8 cellular contexts compared by ENCODE assay signal in the genomic region with DNA sequence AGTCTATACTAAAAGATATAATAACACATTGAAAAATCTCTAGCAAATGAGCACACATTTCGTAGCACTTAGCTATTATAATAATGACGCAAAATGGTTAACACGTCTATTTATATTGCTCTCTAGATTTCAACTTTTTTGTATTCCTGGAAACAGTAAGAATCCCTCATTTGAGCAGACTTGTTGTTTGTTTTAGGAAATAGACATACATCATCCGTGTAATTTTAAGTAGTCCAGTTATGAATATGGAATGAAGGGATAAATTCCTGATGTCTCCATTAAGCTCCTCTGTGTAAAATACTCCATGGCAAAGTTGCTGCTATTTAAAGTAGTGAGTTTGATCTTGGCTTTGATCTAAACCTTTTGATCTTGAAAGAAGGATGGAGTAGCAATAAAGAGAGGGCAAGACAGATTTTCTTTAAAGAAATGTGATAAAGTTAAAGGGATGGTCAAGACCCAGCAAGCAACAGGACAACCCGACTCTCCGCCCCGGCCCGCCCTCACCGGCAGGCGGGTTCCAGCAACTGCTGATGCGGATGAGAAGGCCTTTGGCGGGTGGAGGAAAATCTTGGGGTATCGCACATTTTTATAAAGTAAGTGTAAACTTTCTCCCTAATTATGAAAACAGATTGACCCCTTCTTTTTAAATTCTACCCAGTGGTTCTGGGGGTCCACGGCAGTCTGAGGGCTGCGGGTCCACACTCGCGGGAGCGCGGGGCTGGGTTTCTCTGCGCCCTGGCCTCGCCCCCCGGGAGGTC.
DNase-seq lines count a peak whose midpoint lies in the region; ATAC-seq and TF ChIP-seq lines count a peak whose summit lies in the region.

No MANE protein-coding gene starts in this region.

- no peaks in the 10 kb centered on the region for H3K36me3 ChIP-seq in effector memory CD4-positive, alpha-beta T cell (ENCODE audit: control insufficient read depth, insufficient read depth, low read length)
- H3K36me3 ChIP-seq in thoracic aorta: peaks cover 9% of the 10 kb centered on the region

- no peak for TF ChIP-seq CTCF in thoracic aorta (IDR thresholded peaks at IDR 0.05)

- no peak for ATAC-seq in activated CD4-positive, CD25-positive, alpha-beta regulatory T cell treated with anti-CD3 and anti-CD28 coated beads, Interleukin-2, amount 50 U/mL, for 24 hours
- ATAC-seq in HG02885 (IDR thresholded peaks at IDR 0.05; ENCODE audit: poor library complexity, unreplicated experiment) (peak; percentile 36), thoracic aorta (ENCODE audit: insufficient number of reproducible peaks, low FRiP score, low read depth) (peak; percentile 10), HG03460 (IDR thresholded peaks at IDR 0.05; ENCODE audit: unreplicated experiment) (no peak)

- H3K4me3 ChIP-seq in effector memory CD4-positive, alpha-beta T cell (ENCODE audit: insufficient read depth, low read depth, low read length, poor library complexity, severe bottlenecking): peak overlapping the region; percentile 59
- peak overlapping the region; percentile 88 for H3K4me3 ChIP-seq in thoracic aorta

- peak; percentile 32 for DNase-seq in activated CD4-positive, CD25-positive, alpha-beta regulatory T cell treated with anti-CD3 and anti-CD28 coated beads, Interleukin-2, amount 50 U/mL, for 72 hours
- DNase-seq in SK-N-DZ (ENCODE audit: low spot score) (peak; percentile 60), lung microvascular endothelial cell (ENCODE audit: low read depth in 2 of 2) (peak; percentile 74 to 77), thoracic aorta (ENCODE audit: low spot score) (no peak)
- no peak for DNase-seq in effector memory CD4-positive, alpha-beta T cell

- H3K4me1 ChIP-seq in effector memory CD4-positive, alpha-beta T cell (ENCODE audit: control insufficient read depth, insufficient read depth, low read length, poor library complexity, severe bottlenecking): peaks cover 11% of the 10 kb centered on the region
- peaks cover 7 to 41% of the 10 kb centered on the region in 2 donors for H3K4me1 ChIP-seq in thoracic aorta (ENCODE audit: control insufficient read depth in 1 of 2, low read depth in 2 of 2)

- H3K27ac ChIP-seq in effector memory CD4-positive, alpha-beta T cell (ENCODE audit: insufficient read depth, low read length, poor library complexity, severe bottlenecking): no peak overlapping the region
- H3K27ac ChIP-seq in thoracic aorta: peak overlapping the region; percentile 99 to 100

- no peaks in the 10 kb centered on the region for H3K9me3 ChIP-seq in effector memory CD4-positive, alpha-beta T cell (ENCODE audit: control insufficient read depth, low read length)
- H3K9me3 ChIP-seq in thoracic aorta: no peaks in the 10 kb centered on the region

- peaks cover 15% of the 10 kb centered on the region for H3K27me3 ChIP-seq in effector memory CD4-positive, alpha-beta T cell (replicated peaks; ENCODE audit: control insufficient read depth, insufficient read depth, low read length, poor library complexity, severe bottlenecking)
- H3K27me3 ChIP-seq in thoracic aorta (replicated peaks; ENCODE audit: insufficient read depth): no peaks in the 10 kb centered on the region

Comparison
In these comparisons a context has a peak if more than half of its experiments do, and no peak if none do; other contexts are left out.
1. DNase-seq: peak in activated CD4-positive, CD25-positive, alpha-beta regulatory T cell treated with anti-CD3 and anti-CD28 coated beads, Interleukin-2, amount 50 U/mL, for 72 hours (single experiment), SK-N-DZ (single experiment) and lung microvascular endothelial cell (2 of 2); none in effector memory CD4-positive, alpha-beta T cell (0 of 3) and thoracic aorta (single experiment).
2. ATAC-seq: peak in HG02885 (single experiment) and thoracic aorta (single experiment); none in activated CD4-positive, CD25-positive, alpha-beta regulatory T cell treated with anti-CD3 and anti-CD28 coated beads, Interleukin-2, amount 50 U/mL, for 24 hours (0 of 2) and HG03460 (single experiment).